Comparison of ENCODE assay signal across 9 cellular contexts in genomic region chr12:106288510-106289195, GRCh38. TPM values are rescaled to one million over a fixed set of nuclear protein-coding genes. Genes with fewer than 3 reads are reported as not detected.
DNase-seq lines count a peak whose midpoint lies in the region; ATAC-seq, FAIRE-seq and TF ChIP-seq lines count a peak whose summit lies in the region.
"Had no signal": no experiment of that assay in that cellular context is flagged by ENCODE, and none has a peak within 500 bp of the region (broad histone marks: within the 10 kb centered on the region; RNA-seq: fewer than 3 reads in every experiment).

No MANE protein-coding gene starts in this region.

- H3K27me3 Mint-ChIP-seq in osteocyte (ENCODE audit: unreplicated experiment) (no peaks in the 10 kb centered on the region), nephron progenitor cell (ENCODE audit: low read depth, poor library complexity) (peaks cover 10% of the 10 kb centered on the region)

- no peaks in the 10 kb centered on the region for H3K27me3 ChIP-seq in body of pancreas
- no peaks in the 10 kb centered on the region for H3K27me3 ChIP-seq in testis

- H3K36me3 Mint-ChIP-seq in osteocyte (ENCODE audit: unreplicated experiment) (no peaks in the 10 kb centered on the region), nephron progenitor cell (ENCODE audit: low read depth) (no peaks in the 10 kb centered on the region)

- FAIRE-seq in kidney (lab: Jason Lieb, UNC), result no peak

- peak; percentile 46 for DNase-seq in Caki2 (ENCODE audit: low read depth)
- peak; percentile 87 for DNase-seq in NCI-H226
- peak in 1 of 4 donors; percentile 34 for DNase-seq in body of pancreas
- DNase-seq in osteocyte (ENCODE audit: extremely low spot score, unreplicated experiment), result no peak
- no peak for DNase-seq in mucosa of gallbladder (ENCODE audit: low spot score)
- DNase-seq in kidney, result no peak
- no peak for DNase-seq in nephron progenitor cell
- no peak for DNase-seq in testis
- DNase-seq: Right ventricle myocardium superior had no signal

- H3K4me3 Mint-ChIP-seq in osteocyte (ENCODE audit: unreplicated experiment) (no peak overlapping the region), nephron progenitor cell (no peak overlapping the region)

- H3K4me1 ChIP-seq in body of pancreas, result no peaks in the 10 kb centered on the region
- no peaks in the 10 kb centered on the region for H3K4me1 ChIP-seq in kidney (ENCODE audit: control insufficient read depth in 1 of 2, insufficient read depth in 1 of 2, low read depth in 1 of 2, low read length in 2 of 2)
- no peaks in the 10 kb centered on the region for H3K4me1 ChIP-seq in testis

- TF ChIP-seq POLR2A in body of pancreas (IDR thresholded peaks at IDR 0.05), result no peak
- TF ChIP-seq POLR2A in testis (IDR thresholded peaks at IDR 0.05), result no peak

- no peak overlapping the region for H3K9ac ChIP-seq in kidney (ENCODE audit: low read length in 2 of 2)

- no peaks in the 10 kb centered on the region for H3K9me3 ChIP-seq in body of pancreas
- H3K9me3 ChIP-seq in kidney (ENCODE audit: control insufficient read depth in 1 of 2, low read length in 2 of 2), result no peaks in the 10 kb centered on the region
- no peaks in the 10 kb centered on the region for H3K9me3 ChIP-seq in testis

- H3K4me3 ChIP-seq in body of pancreas (no peak overlapping the region), kidney (ENCODE audit: low read length in 2 of 2) (no peak overlapping the region), testis (no peak overlapping the region)

- no peaks in the 10 kb centered on the region for H3K36me3 ChIP-seq in body of pancreas (replicated peaks in 1 of 2; ENCODE audit: insufficient read depth in 1 of 2, low read depth in 2 of 2)
- no peaks in the 10 kb centered on the region for H3K36me3 ChIP-seq in kidney (ENCODE audit: control insufficient read depth in 1 of 2, insufficient read depth in 2 of 2, low read length in 2 of 2)
- no peaks in the 10 kb centered on the region for H3K36me3 ChIP-seq in testis (ENCODE audit: low read depth, missing control alignments)

- peak overlapping the region; percentile 79 for H3K27ac Mint-ChIP-seq in osteocyte (ENCODE audit: unreplicated experiment)
- H3K27ac Mint-ChIP-seq in nephron progenitor cell, result no peak overlapping the region

- H3K4me1 Mint-ChIP-seq in osteocyte (ENCODE audit: unreplicated experiment), result peaks cover 10% of the 10 kb centered on the region
- peaks cover 8% of the 10 kb centered on the region for H3K4me1 Mint-ChIP-seq in nephron progenitor cell

- in situ Hi-C loops in Caki2 (cut with HindIII; ENCODE audit: low pct_unique_long_range_greater_than_20kb, low sequenced_read_pairs), result no loop called here

- peak; percentile 56 for ATAC-seq in body of pancreas

- intact Hi-C loops in body of pancreas (cut with DNase I) (no loop called here), kidney (cut with DNase I) (loop anchor here (10.0 kb wide), 1 partner anchor 54 kb away; no protein-coding TSS in a partner anchor), testis (cut with DNase I; ENCODE audit: low total_unique reads) (no loop called here)

- H3K27ac ChIP-seq in body of pancreas (peak overlapping the region in 1 of 4 donors; percentile 8), kidney (ENCODE audit: low read depth in 2 of 2, low read length in 2 of 2) (no peak overlapping the region), testis (no peak overlapping the region)

- 52 to 59% methylated on average over 9 of the region's 9 CpGs for WGBS in body of pancreas, 2 donors
- 73 to 83% methylated on average over 9 of the region's 9 CpGs for WGBS in testis, 2 donors

- TF ChIP-seq CTCF in body of pancreas (IDR thresholded peaks at IDR 0.05) (no peak), osteocyte (IDR thresholded peaks at IDR 0.05) (no peak), kidney (IDR thresholded peaks at IDR 0.05; ENCODE audit: borderline replicate concordance, extremely low read depth, insufficient read depth) (no peak), nephron progenitor cell (IDR thresholded peaks at IDR 0.05) (no peak), testis (IDR thresholded peaks at IDR 0.05) (no peak)

- H3K9me3 Mint-ChIP-seq in osteocyte (ENCODE audit: unreplicated experiment) (no peaks in the 10 kb centered on the region), nephron progenitor cell (no peaks in the 10 kb centered on the region)

RNA-seq across cellular contexts. Expression of gene TCP11L2, which starts 13.9 kb away (rescaled TPM):
- total RNA-seq in Caki2 (2014; rRNA removed; shearing (Covaris generic); ENCODE audit: low replicate concordance), result 6.8 and 7.9 TPM in 2 replicates
- 10 to 100 TPM; 16.1 to 19.1 TPM for total RNA-seq in body of pancreas
- 42.7 and 46.9 TPM in 2 replicates for total RNA-seq in osteocyte
- total RNA-seq in mucosa of gallbladder, result 48.9 TPM
- total RNA-seq in kidney, result 34.5 TPM
- polyA plus RNA-seq in kidney (ENCODE audit: insufficient read depth, low read depth, low replicate concordance), result 2.3 TPM
- total RNA-seq in testis, result 10 to 100 TPM; 31.0 to 33.9 TPM
- 15.8 TPM for polyA plus RNA-seq in testis (ENCODE audit: insufficient read depth, low read depth, low replicate concordance)

RNA-seq across cellular contexts. Expression of gene CKAP4, which starts 40.8 kb away (rescaled TPM):
- 39.1 and 55.8 TPM in 2 replicates for total RNA-seq in Caki2 (2014; rRNA removed; shearing (Covaris generic); ENCODE audit: low replicate concordance)
- total RNA-seq in body of pancreas (10 to 100 TPM; 30.6 to 36.6 TPM), osteocyte (182 and 197 TPM in 2 replicates), mucosa of gallbladder (51.0 TPM), kidney (43.0 TPM), testis (10 to 100 TPM; 26.8 to 31.3 TPM)
- polyA plus RNA-seq in kidney (ENCODE audit: insufficient read depth, low read depth, low replicate concordance) (29.2 TPM), testis (ENCODE audit: insufficient read depth, low read depth, low replicate concordance) (31.2 TPM)

Comparison
In these comparisons a context has a peak if more than half of its experiments do, and no peak if none do; other contexts are left out.
1. DNase-seq: peak in Caki2 (single experiment) and NCI-H226 (single experiment); none in osteocyte (single experiment), mucosa of gallbladder (single experiment), kidney (single experiment), nephron progenitor cell (single experiment) and testis (single experiment).